In the genomic region with DNA sequence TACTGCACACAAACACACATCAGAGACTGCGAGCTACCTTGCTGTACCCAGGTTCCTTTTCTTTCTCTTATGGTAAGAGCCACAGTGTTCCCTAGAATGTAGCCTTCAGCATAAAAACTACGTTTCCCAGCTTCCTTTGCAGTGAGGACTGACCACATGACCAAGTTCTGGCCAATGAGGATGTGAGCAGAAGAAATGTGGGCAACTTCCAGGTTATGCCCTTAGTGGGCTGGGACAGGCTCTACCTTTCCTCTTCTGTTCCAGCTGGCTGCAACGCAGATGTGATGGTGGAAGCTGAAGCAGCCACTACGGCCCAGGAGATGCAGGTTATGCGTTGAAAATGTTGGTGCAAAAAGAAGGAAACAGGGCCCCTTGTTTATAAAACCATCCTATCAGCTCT, we compare ENCODE assay signal across 9 cellular contexts. TPM values are rescaled to one million over a fixed set of nuclear protein-coding genes. Genes with fewer than 3 reads are reported as not detected.
DNase-seq lines count a peak whose midpoint lies in the region; ATAC-seq and TF ChIP-seq lines count a peak whose summit lies in the region.
"Had no signal": no experiment of that assay in that cellular context is flagged by ENCODE, and none has a peak within 500 bp of the region (broad histone marks: within the 10 kb centered on the region; RNA-seq: fewer than 3 reads in every experiment).

No MANE protein-coding gene starts in this region.

- H3K4me3 Mint-ChIP-seq in stimulated activated effector memory CD8-positive, alpha-beta T cell treated with anti-CD3 and anti-CD28 coated beads, Interleukin-12 subunit alpha, Interleukin-12 subunit beta, amount 100 ng/mL, for 72 hours = no peak overlapping the region

- no peak overlapping the region for H3K4me3 ChIP-seq in adrenal gland
- H3K4me3 ChIP-seq: upper lobe of left lung had no signal

- H3K9me3 Mint-ChIP-seq in stimulated activated effector memory CD8-positive, alpha-beta T cell treated with anti-CD3 and anti-CD28 coated beads, Interleukin-12 subunit alpha, Interleukin-12 subunit beta, amount 100 ng/mL, for 72 hours = no peaks in the 10 kb centered on the region

- H3K4me1 ChIP-seq in adrenal gland (replicated peaks in 1 of 2) = peaks cover 0 to 10% of the 10 kb centered on the region in 2 donors

- intact Hi-C loops in adrenal gland (cut with DNase I) = no loop called here

- WGBS in adrenal gland, 4 donors = 77 to 88% (median 81%) methylated on average over 5 of the region's 5 CpGs

- no peak for TF ChIP-seq CTCF in adrenal gland (IDR thresholded peaks at IDR 0.05)

- peak; percentile 59 for ATAC-seq in stimulated activated effector memory CD8-positive, alpha-beta T cell treated with anti-CD3 and anti-CD28 coated beads, Interleukin-12 subunit alpha, Interleukin-12 subunit beta, amount 100 ng/mL, for 72 hours
- ATAC-seq in HG03045 (IDR thresholded peaks at IDR 0.05; ENCODE audit: unreplicated experiment) = no peak
- no peak for ATAC-seq in GM18505 (IDR thresholded peaks at IDR 0.05; ENCODE audit: unreplicated experiment)

- H3K36me3 Mint-ChIP-seq in stimulated activated effector memory CD8-positive, alpha-beta T cell treated with anti-CD3 and anti-CD28 coated beads, Interleukin-12 subunit alpha, Interleukin-12 subunit beta, amount 100 ng/mL, for 72 hours = peaks cover 96% of the 10 kb centered on the region

- no peaks in the 10 kb centered on the region for H3K9me3 ChIP-seq in adrenal gland (replicated peaks in 1 of 3)
- H3K9me3 ChIP-seq: upper lobe of left lung had no signal

- H3K27ac ChIP-seq in adrenal gland = no peak overlapping the region
- H3K27ac ChIP-seq: upper lobe of left lung had no signal

- in situ Hi-C loops in ACHN (cut with HindIII; ENCODE audit: low pct_ligation_motif_present, low pct_unique_long_range_greater_than_20kb, low sequenced_read_pairs) = no loop called here

- H3K27ac Mint-ChIP-seq in stimulated activated effector memory CD8-positive, alpha-beta T cell treated with anti-CD3 and anti-CD28 coated beads, Interleukin-12 subunit alpha, Interleukin-12 subunit beta, amount 100 ng/mL, for 72 hours = no peak overlapping the region

- peaks cover 25% of the 10 kb centered on the region for H3K4me1 Mint-ChIP-seq in stimulated activated effector memory CD8-positive, alpha-beta T cell treated with anti-CD3 and anti-CD28 coated beads, Interleukin-12 subunit alpha, Interleukin-12 subunit beta, amount 100 ng/mL, for 72 hours

- H3K36me3 ChIP-seq in adrenal gland (replicated peaks in 1 of 2) = peaks cover 0 to 81% of the 10 kb centered on the region in 2 donors

- no peak for TF ChIP-seq POLR2A in adrenal gland (IDR thresholded peaks at IDR 0.05)
- TF ChIP-seq POLR2A in GM18505 (IDR thresholded peaks at IDR 0.05; ENCODE audit: borderline replicate concordance, extremely low read depth, insufficient read depth, insufficient read length) = no peak

- DNase-seq in ACHN (peak; percentile 48), ELF-1 (ENCODE audit: low read depth, low spot score) (peak; percentile 59), NCI-H226 (peak; percentile 45), cerebellum (ENCODE audit: low spot score) (peak; percentile 50), adrenal gland (no peak)
- no peak for DNase-seq in stimulated activated effector memory CD8-positive, alpha-beta T cell treated with anti-CD3 and anti-CD28 coated beads, Interleukin-12 subunit alpha, Interleukin-12 subunit beta, amount 100 ng/mL, for 72 hours (ENCODE audit: low spot score in 2 of 2)
- DNase-seq: upper lobe of left lung had no signal

- H3K27me3 ChIP-seq in adrenal gland = no peaks in the 10 kb centered on the region
- H3K27me3 ChIP-seq: upper lobe of left lung had no signal

RNA-seq across cellular contexts. Expression of a gene that starts 27.5 kb away (rescaled TPM):
- total RNA-seq in cerebellum (22.2 TPM), adrenal gland (10 to 100 TPM; 28.1 to 60.3 (median 48.3) TPM)
- 10 to 100 TPM; 12.1 to 47.2 (median 26.5) TPM for polyA plus RNA-seq in adrenal gland

RNA-seq across cellular contexts. Expression of a gene that starts 28.1 kb away (rescaled TPM):
- total RNA-seq in cerebellum (11.7 TPM), adrenal gland (10 to 100 TPM in 1 of 8 donors, 1 to 10 TPM in 7; 6.0 to 10.3 (median 9.1) TPM)
- polyA plus RNA-seq in adrenal gland = 10 to 100 TPM in 1 of 3 donors, 1 to 10 TPM in 2; 2.7 to 13.2 (median 3.0) TPM

RNA-seq across cellular contexts. Expression of a gene that starts 36.7 kb away (rescaled TPM):
- total RNA-seq in cerebellum = 0.36 TPM
- total RNA-seq in adrenal gland = 100 to 1,000 TPM in 2 of 8 donors, 10 to 100 TPM in 6; 11.7 to 140 (median 53.6) TPM
- polyA plus RNA-seq in adrenal gland = 10 to 100 TPM; 11.2 to 27.6 (median 20.9) TPM

Comparison
In these comparisons a context has a peak if more than half of its experiments do, and no peak if none do; other contexts are left out.
1. DNase-seq: peak in ACHN (single experiment), ELF-1 (single experiment), NCI-H226 (single experiment) and cerebellum (single experiment); none in stimulated activated effector memory CD8-positive, alpha-beta T cell treated with anti-CD3 and anti-CD28 coated beads, Interleukin-12 subunit alpha, Interleukin-12 subunit beta, amount 100 ng/mL, for 72 hours (0 of 2) and adrenal gland (0 of 7).